Comparison of ENCODE assay signal across 11 cellular contexts in the genomic region with DNA sequence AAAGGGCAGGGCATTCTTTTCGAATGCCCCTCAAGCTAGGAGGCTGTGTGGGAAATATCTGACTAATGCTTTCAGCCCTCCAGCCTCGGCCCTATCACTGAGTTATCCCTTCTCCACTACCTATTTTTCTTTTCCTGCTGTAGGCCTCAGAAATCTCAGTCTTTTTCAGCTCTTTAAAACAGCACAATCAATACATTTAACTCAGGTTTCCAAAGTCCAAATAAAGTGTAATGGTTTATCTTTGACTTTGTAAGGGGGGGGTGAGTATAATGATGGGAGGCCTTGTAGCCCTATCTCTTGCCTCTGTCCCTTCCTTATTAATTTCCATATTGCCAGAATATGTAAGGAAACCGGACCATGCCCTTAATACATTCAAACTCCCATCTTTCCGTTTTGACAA. TPM values are rescaled to one million over a fixed set of nuclear protein-coding genes. Genes with fewer than 3 reads are reported as not detected.
DNase-seq lines count a peak whose midpoint lies in the region; ATAC-seq and TF ChIP-seq lines count a peak whose summit lies in the region.
"Had no signal": no experiment of that assay in that cellular context is flagged by ENCODE, and none has a peak within 500 bp of the region (broad histone marks: within the 10 kb centered on the region; RNA-seq: fewer than 3 reads in every experiment).

No MANE protein-coding gene starts in this region.

- peaks cover 9% of the 10 kb centered on the region for H3K4me1 Mint-ChIP-seq in T-helper 1 cell treated with Interleukin-12 subunit alpha and Interleukin-12 subunit beta and Interleukin-4 antibody, amounts not matched to agents 30 μg/mL and 1 μg/mL, for 36 hours (ENCODE audit: low read depth)
- H3K4me1 Mint-ChIP-seq in activated B cell treated with CpG ODN at 0.5 μM for 24 hours, result peaks cover 20% of the 10 kb centered on the region
- peaks cover 15% of the 10 kb centered on the region for H3K4me1 Mint-ChIP-seq in osteocyte (ENCODE audit: unreplicated experiment)

- H3K36me3 Mint-ChIP-seq in T-helper 1 cell treated with Interleukin-12 subunit alpha and Interleukin-12 subunit beta and Interleukin-4 antibody, amounts not matched to agents 30 μg/mL and 1 μg/mL, for 36 hours (ENCODE audit: low read depth), result no peaks in the 10 kb centered on the region
- H3K36me3 Mint-ChIP-seq in activated B cell treated with CpG ODN at 0.5 μM for 24 hours (ENCODE audit: low read depth) (no peaks in the 10 kb centered on the region), osteocyte (ENCODE audit: unreplicated experiment) (no peaks in the 10 kb centered on the region)

- TF ChIP-seq CTCF in activated B cell treated with CpG ODN at 0.5 μM for 24 hours (IDR thresholded peaks at IDR 0.05), result no peak
- TF ChIP-seq CTCF in epithelial cell of proximal tubule (conservative IDR thresholded peaks at IDR 0.05; ENCODE audit: low read depth, low read length), result no peak
- TF ChIP-seq CTCF in osteocyte (IDR thresholded peaks at IDR 0.05), result no peak

- intact Hi-C loops in activated B cell treated with CpG ODN at 0.5 μM for 24 hours (cut with micrococcal nuclease), result loop anchor here (2.0 to 5.0 kb wide), 3 partner anchors 317 to 927 kb away; partner anchors contain the start of genes APEX2, HSD17B10 and PHF8

- H3K27ac Mint-ChIP-seq in T-helper 1 cell treated with Interleukin-12 subunit alpha and Interleukin-12 subunit beta and Interleukin-4 antibody, amounts not matched to agents 30 μg/mL and 1 μg/mL, for 36 hours, result no peak overlapping the region
- H3K27ac Mint-ChIP-seq in activated B cell treated with CpG ODN at 0.5 μM for 24 hours (no peak overlapping the region), osteocyte (ENCODE audit: unreplicated experiment) (peak overlapping the region; percentile 98)

- H3K4me3 Mint-ChIP-seq in T-helper 1 cell treated with Interleukin-12 subunit alpha and Interleukin-12 subunit beta and Interleukin-4 antibody, amounts not matched to agents 30 μg/mL and 1 μg/mL, for 36 hours, result peak overlapping the region; percentile 25
- H3K4me3 Mint-ChIP-seq in activated B cell treated with CpG ODN at 0.5 μM for 24 hours, result peak overlapping the region; percentile 85
- peak overlapping the region; percentile 92 for H3K4me3 Mint-ChIP-seq in osteocyte (ENCODE audit: unreplicated experiment)

- H3K27me3 Mint-ChIP-seq in T-helper 1 cell treated with Interleukin-12 subunit alpha and Interleukin-12 subunit beta and Interleukin-4 antibody, amounts not matched to agents 30 μg/mL and 1 μg/mL, for 36 hours (ENCODE audit: low read depth), result peaks cover 40% of the 10 kb centered on the region
- H3K27me3 Mint-ChIP-seq in activated B cell treated with CpG ODN at 0.5 μM for 24 hours, result peaks cover 10% of the 10 kb centered on the region
- peaks cover 6% of the 10 kb centered on the region for H3K27me3 Mint-ChIP-seq in osteocyte (ENCODE audit: unreplicated experiment)

- DNase-seq in T-helper 1 cell (no peak), activated B cell treated with CpG ODN at 0.5 μM for 24 hours (no peak), epithelial cell of proximal tubule (ENCODE audit: low read depth) (no peak), osteocyte (ENCODE audit: extremely low spot score, unreplicated experiment) (no peak), NCI-H510A treated with DMSO at 0.1 percent for 48 hours (lab: John Stamatoyannopoulos, UW) (no peak), NCI-H2171 treated with DMSO at 0.1 percent for 48 hours (lab: John Stamatoyannopoulos, UW) (no peak), dermis blood vessel endothelial cell (no peak)
- DNase-seq: KG1, SHP77, stomach had no signal

- CTCF ChIA-PET in activated B cell treated with CpG ODN at 0.5 μM for 24 hours (lab: Charles Lee), result no interaction called here

- no peaks in the 10 kb centered on the region for H3K9me3 Mint-ChIP-seq in T-helper 1 cell treated with Interleukin-12 subunit alpha and Interleukin-12 subunit beta and Interleukin-4 antibody, amounts not matched to agents 30 μg/mL and 1 μg/mL, for 36 hours
- no peaks in the 10 kb centered on the region for H3K9me3 Mint-ChIP-seq in activated B cell treated with CpG ODN at 0.5 μM for 24 hours
- H3K9me3 Mint-ChIP-seq in osteocyte (ENCODE audit: unreplicated experiment), result no peaks in the 10 kb centered on the region

- no peak for ATAC-seq in activated B cell treated with CpG ODN at 0.5 μM for 24 hours (ENCODE audit: low read depth)

- H3K4me3 ChIP-seq in epithelial cell of proximal tubule (ENCODE audit: low read depth, low read length), result peak overlapping the region; percentile 60

- POLR2A ChIA-PET in activated B cell treated with CpG ODN at 0.5 μM for 24 hours (lab: Charles Lee), result interaction anchor here (0.8 kb wide), 1 partner anchor 641 kb away, joined by 4 read pairs; the partner anchor contains the start of gene APEX2

RNA-seq across cellular contexts. Expression of gene WNK3, which starts 1.6 kb away (rescaled TPM):
- total RNA-seq in activated B cell treated with CpG ODN at 0.5 μM for 24 hours (0.40 and 0.46 TPM in 2 replicates), epithelial cell of proximal tubule (1.4 and 2.6 TPM in 2 replicates), osteocyte (3.9 and 5.8 TPM in 2 replicates), dermis blood vessel endothelial cell (0.60 and 1.0 TPM in 2 replicates)

Comparison
In these comparisons a context has a peak if more than half of its experiments do, and no peak if none do; other contexts are left out.
1. H3K4me3 Mint-ChIP-seq: peak in every context shown above with its lines; median percentile 92 in osteocyte; 85 in activated B cell treated with CpG ODN at 0.5 μM for 24 hours; 25 in T-helper 1 cell treated with Interleukin-12 subunit alpha and Interleukin-12 subunit beta and Interleukin-4 antibody, amounts not matched to agents 30 μg/mL and 1 μg/mL, for 36 hours.